Comparison of ENCODE assay signal across 7 cellular contexts in the genomic region with DNA sequence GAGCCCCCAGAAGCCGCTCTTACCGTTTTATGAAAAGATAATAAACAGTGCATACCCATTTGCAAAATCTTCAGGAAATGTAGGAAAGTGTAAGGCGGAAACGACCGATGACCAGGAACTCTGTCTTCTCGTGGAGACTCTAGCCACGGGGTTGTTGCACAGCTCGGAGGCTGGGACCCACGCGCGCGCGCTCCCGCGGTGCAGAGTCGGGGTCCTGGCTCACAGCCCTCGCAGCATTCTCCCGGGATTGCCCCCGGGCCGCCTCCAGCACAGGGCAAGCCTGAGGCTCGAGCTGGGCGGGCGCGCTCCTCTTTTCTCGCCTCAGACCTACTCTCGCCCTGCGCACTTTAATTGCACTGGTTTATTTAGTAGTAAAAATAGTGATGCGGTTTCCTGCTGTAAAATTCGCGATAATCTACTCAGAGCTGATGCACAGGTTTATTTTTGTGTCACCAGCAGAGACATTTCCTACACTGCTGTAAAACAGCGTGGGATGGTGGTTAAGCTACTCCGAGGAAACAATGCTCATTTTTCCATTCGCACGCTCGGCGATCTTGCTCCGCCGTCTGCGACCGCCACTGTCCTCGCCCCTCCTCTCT. TPM values are rescaled to one million over a fixed set of nuclear protein-coding genes. Genes with fewer than 3 reads are reported as not detected.
DNase-seq lines count a peak whose midpoint lies in the region; ATAC-seq and TF ChIP-seq lines count a peak whose summit lies in the region.
"Had no signal": no experiment of that assay in that cellular context is flagged by ENCODE, and none has a peak within 500 bp of the region (broad histone marks: within the 10 kb centered on the region; RNA-seq: fewer than 3 reads in every experiment).

No MANE protein-coding gene starts in this region.

- no peaks in the 10 kb centered on the region for H3K27me3 Mint-ChIP-seq in activated T-cell treated with anti-CD3 and anti-CD28 coated beads, Interleukin-2, amount 50 U/mL, for 24 hours
- peaks cover 26% of the 10 kb centered on the region for H3K27me3 Mint-ChIP-seq in type B pancreatic cell

- H3K27ac Mint-ChIP-seq in activated T-cell treated with anti-CD3 and anti-CD28 coated beads, Interleukin-2, amount 50 U/mL, for 24 hours = peak overlapping the region; percentile 96
- H3K27ac Mint-ChIP-seq in type B pancreatic cell = peak overlapping the region; percentile 98

- H3K4me1 Mint-ChIP-seq in activated T-cell treated with anti-CD3 and anti-CD28 coated beads, Interleukin-2, amount 50 U/mL, for 24 hours (ENCODE audit: low read depth) = peaks cover 67% of the 10 kb centered on the region
- peaks cover 9% of the 10 kb centered on the region for H3K4me1 Mint-ChIP-seq in type B pancreatic cell (ENCODE audit: unreplicated experiment)

- ATAC-seq in GM18520 (IDR thresholded peaks at IDR 0.05; ENCODE audit: unreplicated experiment) (no peak), GM18870 (IDR thresholded peaks at IDR 0.05; ENCODE audit: unreplicated experiment) (no peak)

- H3K4me3 ChIP-seq in GM12865 (ENCODE audit: low read depth, low read length) = peak overlapping the region; percentile 91

- DNase-seq in GM12865 (ENCODE audit: low read depth) = peak; percentile 62
- peak; percentile 74 for DNase-seq in activated T-cell treated with anti-CD3 and anti-CD28 coated beads, Interleukin-2, amount 50 U/mL, for 24 hours
- peak; percentile 40 for DNase-seq in left kidney (ENCODE audit: low read depth, low spot score)
- no peak for DNase-seq in type B pancreatic cell (ENCODE audit: extremely low spot score, unreplicated experiment)

- peaks cover 33% of the 10 kb centered on the region for H3K36me3 Mint-ChIP-seq in activated T-cell treated with anti-CD3 and anti-CD28 coated beads, Interleukin-2, amount 50 U/mL, for 24 hours (ENCODE audit: low read depth)
- peaks cover 9% of the 10 kb centered on the region for H3K36me3 Mint-ChIP-seq in type B pancreatic cell

- no peaks in the 10 kb centered on the region for H3K9me3 Mint-ChIP-seq in activated T-cell treated with anti-CD3 and anti-CD28 coated beads, Interleukin-2, amount 50 U/mL, for 24 hours
- no peaks in the 10 kb centered on the region for H3K9me3 Mint-ChIP-seq in type B pancreatic cell

- peak overlapping the region; percentile 88 for H3K4me3 Mint-ChIP-seq in activated T-cell treated with anti-CD3 and anti-CD28 coated beads, Interleukin-2, amount 50 U/mL, for 24 hours
- H3K4me3 Mint-ChIP-seq in type B pancreatic cell = peak overlapping the region; percentile 97

- TF ChIP-seq CTCF in GM12865 (IDR thresholded peaks at IDR 0.05; ENCODE audit: insufficient read depth, low read depth, low read length, missing control alignments) (no peak), type B pancreatic cell (conservative IDR thresholded peaks at IDR 0.05) (no peak)

RNA-seq across cellular contexts. Expression of gene TRIM7, which starts 15.5 kb away (rescaled TPM):
- 0.58 and 0.76 TPM in 2 replicates for total RNA-seq in type B pancreatic cell (ENCODE audit: low replicate concordance)

RNA-seq across cellular contexts. Expression of gene TRIM41, which starts 33.6 kb away (rescaled TPM):
- 22.1 and 31.2 TPM in 2 replicates for total RNA-seq in type B pancreatic cell (ENCODE audit: low replicate concordance)

RNA-seq across cellular contexts. Expression of gene OR2V2, which starts 42.1 kb away (rescaled TPM):
- not detected in 2 replicates for total RNA-seq in type B pancreatic cell (ENCODE audit: low replicate concordance)
- total RNA-seq: NCI-H460 had no signal

RNA-seq across cellular contexts. Expression of gene RACK1, which starts 54.2 kb away (rescaled TPM):
- 1,864 and 2,055 TPM in 2 replicates for total RNA-seq in type B pancreatic cell (ENCODE audit: low replicate concordance)

RNA-seq across cellular contexts. Expression of gene OR2V1, which starts 58.5 kb away (rescaled TPM):
- not detected in 2 replicates for total RNA-seq in type B pancreatic cell (ENCODE audit: low replicate concordance)
- total RNA-seq: NCI-H460 had no signal
